ENCODE assay signal across 1 cellular context in genomic region chr14:105490318-105490571, GRCh38.
TF ChIP-seq lines count a peak whose summit lies in the region.

No MANE protein-coding gene starts in this region.

TF ChIP-seq in HCT116, 20 proteins besides CTCF, POLR2A, EP300 and RAD21:
- TF ChIP-seq CBX3 (IDR thresholded peaks at IDR 0.05; ENCODE audit: low read depth) (no peak), CEBPB (IDR thresholded peaks at IDR 0.05; ENCODE audit: low read depth) (no peak), ATF3 (IDR thresholded peaks at IDR 0.05) (no peak), EZH2 (IDR thresholded peaks at IDR 0.05) (no peak), SIN3A (IDR thresholded peaks at IDR 0.05; ENCODE audit: low read depth) (no peak), FOSL1 (IDR thresholded peaks at IDR 0.05; ENCODE audit: low read depth) (no peak), TCF7L2 (IDR thresholded peaks at IDR 0.05; ENCODE audit: borderline replicate concordance, extremely low read depth, insufficient read depth, insufficient read length) (no peak), YY1 (IDR thresholded peaks at IDR 0.05; ENCODE audit: extremely low read depth, insufficient replicate concordance, low read depth, low read length) (no peak), EGR1 (IDR thresholded peaks at IDR 0.05; ENCODE audit: low read depth) (no peak), ZFX (IDR thresholded peaks at IDR 0.05) (no peak), ELF1 (IDR thresholded peaks at IDR 0.05; ENCODE audit: borderline replicate concordance, low read depth) (no peak)
